In the genomic region with DNA sequence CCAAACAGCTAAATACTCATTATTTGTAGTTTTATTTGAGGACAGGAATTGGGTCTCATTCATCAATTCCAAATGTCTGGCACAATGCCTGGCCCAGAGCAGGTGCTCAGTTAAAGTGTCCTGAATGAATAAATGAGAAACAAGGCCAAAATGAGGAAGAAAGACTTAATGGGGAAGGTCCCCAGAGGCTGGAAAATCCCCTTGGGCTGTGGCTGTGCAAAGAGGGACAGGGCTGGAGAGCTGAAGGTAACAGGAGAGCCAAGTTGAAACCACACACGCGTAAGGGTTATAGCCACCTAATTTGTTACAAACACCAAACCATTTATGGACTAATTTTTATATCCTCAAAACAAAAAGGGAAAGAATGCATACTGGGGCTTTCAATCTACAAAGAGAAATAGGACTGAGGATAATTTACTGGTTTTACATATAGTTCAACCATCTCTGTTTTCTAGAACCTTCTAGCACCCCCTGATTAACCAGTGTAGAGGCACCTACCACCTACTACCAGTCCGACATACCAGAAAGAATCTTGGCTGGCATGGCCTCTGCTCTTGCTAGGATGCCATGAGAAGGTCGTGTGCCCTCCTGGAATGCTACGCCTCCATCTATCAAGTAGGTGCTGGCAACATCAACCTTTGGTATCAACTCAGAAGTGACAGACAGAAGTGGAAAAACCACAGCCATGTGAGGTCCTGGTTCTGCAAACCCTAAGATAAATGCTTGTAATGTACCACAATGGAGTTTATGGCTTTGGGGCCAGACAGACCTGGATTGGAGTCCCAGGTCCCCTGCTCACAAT, we compare ENCODE assay signal across 8 cellular contexts. TPM values are rescaled to one million over a fixed set of nuclear protein-coding genes. Genes with fewer than 3 reads are reported as not detected.
A peak's percentile ranks its signal among the peaks of the same experiment; 100 is the strongest.
DNase-seq lines count a peak whose midpoint lies in the region; ATAC-seq, FAIRE-seq and TF ChIP-seq lines count a peak whose summit lies in the region.

No MANE protein-coding gene starts in this region.

- TF ChIP-seq RAD21 in A549 (conservative IDR thresholded peaks at IDR 0.05 in 1 of 2, IDR thresholded peaks at IDR 0.05 in 1 of 2) (no peak), liver (IDR thresholded peaks at IDR 0.05) (no peak)

- FAIRE-seq in A549 (lab: Jason Lieb, UNC), result no peak

- H3K4me1 ChIP-seq in A549 (peaks cover 99% of the 10 kb centered on the region), liver (ENCODE audit: control insufficient read depth in 4 of 4, insufficient read depth in 4 of 4, low read length in 3 of 4) (peaks cover 30 to 72% (median 61%) of the 10 kb centered on the region in 4 donors)

- CTCF ChIA-PET in A549 (lab: Yijun Ruan, JAX) (interaction anchor here (1.2 to 3.1 kb wide), 3 partner anchors 15 to 58 kb away, joined by 3 to 11 read pairs (median 5); no protein-coding TSS in a partner anchor), activated B cell treated with CpG ODN at 0.5 μM for 24 hours (lab: Charles Lee) (interaction anchor here (0.6 to 3.6 kb wide), 5 partner anchors 18 to 111 kb away, joined by 3 to 15 read pairs (median 4); no protein-coding TSS in a partner anchor)

- peak overlapping the region; percentile 72 for H3K4me3 Mint-ChIP-seq in activated B cell treated with CpG ODN at 0.5 μM for 24 hours

- H3K36me3 Mint-ChIP-seq in activated B cell treated with CpG ODN at 0.5 μM for 24 hours (ENCODE audit: low read depth), result peaks cover 58% of the 10 kb centered on the region

- no peak for TF ChIP-seq EP300 in A549 (IDR thresholded peaks at IDR 0.05)

- DNase-seq in A549 (ENCODE audit: low read depth in 1 of 2, low spot score in 1 of 2), result no peak
- peak; percentile 59 for DNase-seq in activated B cell treated with CpG ODN at 0.5 μM for 24 hours
- no peak for DNase-seq in DMS 273 (lab: John Stamatoyannopoulos, UW; ENCODE audit: unreplicated experiment)
- DNase-seq in left colon, result no peak
- DNase-seq in iPS-NIHi7 (ENCODE audit: extremely low spot score), result no peak

- H3K36me3 ChIP-seq in liver (ENCODE audit: control insufficient read depth in 4 of 4, insufficient read depth in 3 of 4, low read depth in 1 of 4, low read length in 3 of 4), result no peaks in the 10 kb centered on the region

- H3K27ac ChIP-seq in A549 (peak overlapping the region; percentile 98 to 99), liver (ENCODE audit: low read depth in 1 of 2, low read length in 2 of 2) (peak overlapping the region; percentile 31 to 57)

- H3K9me3 Mint-ChIP-seq in activated B cell treated with CpG ODN at 0.5 μM for 24 hours, result no peaks in the 10 kb centered on the region

- peak overlapping the region; percentile 83 for H3K4me2 ChIP-seq in A549

- peak overlapping the region; percentile 95 for H3K27ac Mint-ChIP-seq in activated B cell treated with CpG ODN at 0.5 μM for 24 hours

- peaks cover 99% of the 10 kb centered on the region for H3K4me1 Mint-ChIP-seq in activated B cell treated with CpG ODN at 0.5 μM for 24 hours

- no peak overlapping the region for H3K9ac ChIP-seq in liver (ENCODE audit: low read depth in 1 of 2, low read length in 2 of 2)

- POLR2A ChIA-PET in A549 (lab: Yijun Ruan, JAX), result interaction anchor here (1.0 kb wide), 1 partner anchor 8 kb away, joined by 3 read pairs; no protein-coding TSS in a partner anchor
- POLR2A ChIA-PET in activated B cell treated with CpG ODN at 0.5 μM for 24 hours (lab: Charles Lee), result interaction anchor here (0.7 to 4.3 kb wide), 12 partner anchors 11 to 123 kb away, joined by 3 to 31 read pairs (median 12); partner anchors contain the start of genes MYH9 and TXN2

- TF ChIP-seq POLR2A in A549 (IDR thresholded peaks at IDR 0.05; ENCODE audit: low read length), result no peak

- no peak for TF ChIP-seq CTCF in A549 (IDR thresholded peaks at IDR 0.05)
- TF ChIP-seq CTCF in activated B cell treated with CpG ODN at 0.5 μM for 24 hours (IDR thresholded peaks at IDR 0.05), result no peak
- no peak for TF ChIP-seq CTCF in liver (IDR thresholded peaks at IDR 0.05; ENCODE audit: low read depth, low read length, missing input control)

- 83% methylated on average over 5 of the region's 5 CpGs for WGBS in A549 (ENCODE audit: missing lambda C conversion rate)
- whole genome bisulfite sequencing in liver, result 80% methylated on average over 5 of the region's 5 CpGs

- intact Hi-C loops in activated B cell treated with CpG ODN at 0.5 μM for 24 hours (cut with micrococcal nuclease) (loop anchor here (1.0 to 2.0 kb wide), 2 partner anchors 27 to 31 kb away; no protein-coding TSS in a partner anchor), left colon (cut with DNase I, micrococcal nuclease) (no loop called here)

- no peak for ATAC-seq in A549
- peak; percentile 51 for ATAC-seq in GM21825 (IDR thresholded peaks at IDR 0.05; ENCODE audit: unreplicated experiment)
- peak; percentile 85 for ATAC-seq in activated B cell treated with CpG ODN at 0.5 μM for 24 hours (ENCODE audit: low read depth)
- ATAC-seq in left colon, result no peak
- no peak for ATAC-seq in HG03460 (IDR thresholded peaks at IDR 0.05; ENCODE audit: unreplicated experiment)

- no peak overlapping the region for H3K4me3 ChIP-seq in A549
- H3K4me3 ChIP-seq in liver (ENCODE audit: low read depth in 1 of 3, low read length in 3 of 3), result no peak overlapping the region

- H3K27me3 ChIP-seq in liver (ENCODE audit: control insufficient read depth in 4 of 4, insufficient read depth in 4 of 4, low read length in 3 of 4), result no peaks in the 10 kb centered on the region

- H3K27me3 Mint-ChIP-seq in activated B cell treated with CpG ODN at 0.5 μM for 24 hours, result no peaks in the 10 kb centered on the region

- H3K9me3 ChIP-seq in A549 (no peaks in the 10 kb centered on the region), liver (ENCODE audit: control insufficient read depth in 4 of 4, low read length in 3 of 4) (no peaks in the 10 kb centered on the region)

TF ChIP-seq in A549, 52 proteins besides CTCF, POLR2A, EP300 and RAD21:
- TF ChIP-seq FOSL2 (IDR thresholded peaks at IDR 0.05) (no peak), FOSL2 (CRISPR knock-in tag; IDR thresholded peaks at IDR 0.05) (no peak), JUN (IDR thresholded peaks at IDR 0.05) (no peak), MYC (IDR thresholded peaks at IDR 0.05; ENCODE audit: borderline replicate concordance, low read length) (no peak), EHF (CRISPR knock-in tag; IDR thresholded peaks at IDR 0.05) (no peak), ESRRA (IDR thresholded peaks at IDR 0.05; ENCODE audit: borderline replicate concordance, low read length) (no peak)
- TF ChIP-seq, protein P1, sequence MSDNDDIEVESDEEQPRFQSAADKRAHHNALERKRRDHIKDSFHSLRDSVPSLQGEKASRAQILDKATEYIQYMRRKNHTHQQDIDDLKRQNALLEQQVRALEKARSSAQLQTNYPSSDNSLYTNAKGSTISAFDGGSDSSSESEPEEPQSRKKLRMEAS (IDR thresholded peaks at IDR 0.05), result no peak

TF ChIP-seq in liver, 16 proteins besides CTCF, POLR2A, EP300 and RAD21:
- TF ChIP-seq NR2F2 (IDR thresholded peaks at IDR 0.05) (no peak), HNF4A (conservative IDR thresholded peaks at IDR 0.05) (no peak), RXRA (IDR thresholded peaks at IDR 0.05) (no peak), HNF4G (IDR thresholded peaks at IDR 0.05) (no peak), ATF3 (IDR thresholded peaks at IDR 0.05) (no peak), TAF1 (conservative IDR thresholded peaks at IDR 0.05) (no peak), YY1 (IDR thresholded peaks at IDR 0.05) (no peak), EGR1 (IDR thresholded peaks at IDR 0.05; ENCODE audit: low read depth in 2 of 2) (no peak), FOXA2 (IDR thresholded peaks at IDR 0.05) (no peak), JUND (IDR thresholded peaks at IDR 0.05) (no peak), ZBTB33 (IDR thresholded peaks at IDR 0.05) (no peak)
- TF ChIP-seq, protein P1 (IDR thresholded peaks at IDR 0.05), result no peak

RNA-seq across cellular contexts. Expression of gene MYH9, which starts 28.4 kb away (rescaled TPM):
- polyA plus RNA-seq in A549 (2011; rRNA removed), result 92.1 and 162 TPM in 2 replicates
- 112 and 118 TPM in 2 replicates for polyA plus RNA-seq in A549 (2012; cell fraction: cytosol; rRNA removed)
- polyA plus RNA-seq in A549 (2012; cell fraction: nucleus; rRNA removed), result 202 and 239 TPM in 2 replicates
- 158 to 215 TPM (median 167 TPM) in 3 replicates for polyA plus RNA-seq in A549 (2017; fragmentation: RNase III; extraction: RNeasy Plus Mini Kit Qiagen cat#74134 plus additional on column Dnase treatment)
- polyA minus RNA-seq in A549 (2011; rRNA and poly(A)+ RNA removed), result 460 and 534 TPM in 2 replicates
- 714 and 755 TPM in 2 replicates for total RNA-seq in activated B cell treated with CpG ODN at 0.5 μM for 24 hours
- total RNA-seq in liver, result 100 to 1,000 TPM; 123 to 150 TPM
- polyA plus RNA-seq in liver, result 10 to 100 TPM; 32.3 to 74.1 TPM
- 100 to 1,000 TPM; 581 to 641 TPM for total RNA-seq in left colon

Comparison
In these comparisons a context has a peak if more than half of its experiments do, and no peak if none do; other contexts are left out.
1. ATAC-seq: peak in GM21825 (single experiment) and activated B cell treated with CpG ODN at 0.5 μM for 24 hours (single experiment); none in A549 (0 of 2), left colon (single experiment) and HG03460 (single experiment).